ENCODE assay signal across 1 cellular context in the genomic region with DNA sequence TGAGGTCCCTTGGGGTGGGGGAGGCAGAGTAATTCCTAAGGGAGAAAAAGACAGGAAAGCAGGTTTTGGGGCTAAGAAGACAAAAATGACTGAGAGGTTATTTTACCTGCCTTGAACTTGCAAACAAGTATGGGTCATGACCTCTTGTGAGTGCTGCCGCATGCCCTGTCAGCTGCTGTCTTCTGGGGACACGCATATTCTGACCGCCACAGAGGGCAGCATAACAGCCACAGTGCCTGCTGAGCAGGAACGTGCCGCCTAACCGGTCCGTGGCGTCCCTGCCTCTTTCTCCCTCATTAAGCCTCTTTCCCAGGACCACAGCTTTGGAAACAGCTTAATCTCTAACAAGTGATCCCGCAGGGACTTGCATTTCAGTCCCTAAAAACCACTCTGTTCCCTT.
TF ChIP-seq lines count a peak whose summit lies in the region.

No MANE protein-coding gene starts in this region.

TF ChIP-seq in HEK293, 187 proteins besides CTCF, POLR2A, EP300 and RAD21 (continued from another document):
- TF ChIP-seq, protein P1, sequence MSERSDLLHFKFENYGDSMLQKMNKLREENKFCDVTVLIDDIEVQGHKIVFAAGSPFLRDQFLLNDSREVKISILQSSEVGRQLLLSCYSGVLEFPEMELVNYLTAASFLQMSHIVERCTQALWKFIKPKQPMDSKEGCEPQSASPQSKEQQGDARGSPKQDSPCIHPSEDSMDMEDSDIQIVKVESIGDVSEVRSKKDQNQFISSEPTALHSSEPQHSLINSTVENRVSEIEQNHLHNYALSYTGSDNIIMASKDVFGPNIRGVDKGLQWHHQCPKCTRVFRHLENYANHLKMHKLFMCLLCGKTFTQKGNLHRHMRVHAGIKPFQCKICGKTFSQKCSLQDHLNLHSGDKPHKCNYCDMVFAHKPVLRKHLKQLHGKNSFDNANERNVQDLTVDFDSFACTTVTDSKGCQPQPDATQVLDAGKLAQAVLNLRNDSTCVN (tag by site-specific recombination; optimal IDR thresholded peaks at IDR 0.05), result peak; percentile 10
- TF ChIP-seq HOXA7 (CRISPR knock-in tag; IDR thresholded peaks at IDR 0.05; ENCODE audit: borderline replicate concordance) (no peak), TRIM28 (IDR thresholded peaks at IDR 0.05; ENCODE audit: borderline replicate concordance, low read length) (0 out of 2 replicates have a peak, but pooled peaks have one; percentile 15), ZNF701 (tag by site-specific recombination; IDR thresholded peaks at IDR 0.05) (no peak), ZNF335 (tag by site-specific recombination; conservative IDR thresholded peaks at IDR 0.05) (0 out of 2 replicates have a peak, but pooled peaks have one; percentile 4), KLF8 (tag by site-specific recombination; IDR thresholded peaks at IDR 0.05) (no peak), ZBTB48 (tag by site-specific recombination; IDR thresholded peaks at IDR 0.05) (0 out of 2 replicates have a peak, but pooled peaks have one; percentile 5), ZIC2 (tag by site-specific recombination; IDR thresholded peaks at IDR 0.05) (peak; percentile 34; the same call in 1 of the 2 replicates), ZEB2 (tag by site-specific recombination; IDR thresholded peaks at IDR 0.05) (no peak)
- TF ChIP-seq, protein P2, sequence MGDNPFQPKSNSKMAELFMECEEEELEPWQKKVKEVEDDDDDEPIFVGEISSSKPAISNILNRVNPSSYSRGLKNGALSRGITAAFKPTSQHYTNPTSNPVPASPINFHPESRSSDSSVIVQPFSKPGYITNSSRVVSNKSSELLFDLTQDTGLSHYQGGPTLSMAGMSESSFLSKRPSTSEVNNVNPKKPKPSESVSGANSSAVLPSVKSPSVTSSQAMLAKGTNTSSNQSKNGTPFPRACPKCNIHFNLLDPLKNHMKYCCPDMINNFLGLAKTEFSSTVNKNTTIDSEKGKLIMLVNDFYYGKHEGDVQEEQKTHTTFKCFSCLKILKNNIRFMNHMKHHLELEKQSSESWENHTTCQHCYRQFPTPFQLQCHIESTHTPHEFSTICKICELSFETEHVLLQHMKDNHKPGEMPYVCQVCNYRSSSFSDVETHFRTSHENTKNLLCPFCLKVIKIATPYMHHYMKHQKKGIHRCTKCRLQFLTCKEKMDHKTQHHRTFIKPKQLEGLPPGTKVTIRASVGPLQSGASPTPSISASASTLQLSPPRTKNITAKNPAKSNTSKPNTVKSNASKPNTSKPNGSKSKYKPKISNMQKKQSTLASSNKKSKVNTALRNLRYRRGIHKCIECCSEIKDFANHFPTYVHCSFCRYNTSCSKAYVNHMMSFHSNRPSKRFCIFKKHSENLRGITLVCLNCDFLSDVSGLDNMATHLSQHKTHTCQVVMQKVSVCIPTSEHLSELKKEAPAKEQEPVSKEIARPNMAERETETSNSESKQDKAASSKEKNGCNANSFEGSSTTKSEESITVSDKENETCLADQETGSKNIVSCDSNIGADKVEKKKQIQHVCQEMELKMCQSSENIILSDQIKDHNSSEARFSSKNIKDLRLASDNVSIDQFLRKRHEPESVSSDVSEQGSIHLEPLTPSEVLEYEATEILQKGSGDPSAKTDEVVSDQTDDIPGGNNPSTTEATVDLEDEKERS (tag by site-specific recombination; IDR thresholded peaks at IDR 0.05), result no peak
- TF ChIP-seq, protein P3, sequence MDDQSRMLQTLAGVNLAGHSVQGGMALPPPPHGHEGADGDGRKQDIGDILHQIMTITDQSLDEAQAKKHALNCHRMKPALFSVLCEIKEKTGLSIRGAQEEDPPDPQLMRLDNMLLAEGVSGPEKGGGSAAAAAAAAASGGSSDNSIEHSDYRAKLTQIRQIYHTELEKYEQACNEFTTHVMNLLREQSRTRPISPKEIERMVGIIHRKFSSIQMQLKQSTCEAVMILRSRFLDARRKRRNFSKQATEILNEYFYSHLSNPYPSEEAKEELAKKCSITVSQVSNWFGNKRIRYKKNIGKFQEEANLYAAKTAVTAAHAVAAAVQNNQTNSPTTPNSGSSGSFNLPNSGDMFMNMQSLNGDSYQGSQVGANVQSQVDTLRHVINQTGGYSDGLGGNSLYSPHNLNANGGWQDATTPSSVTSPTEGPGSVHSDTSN (CRISPR knock-in tag; IDR thresholded peaks at IDR 0.05), result no peak
- TF ChIP-seq, protein P4, sequence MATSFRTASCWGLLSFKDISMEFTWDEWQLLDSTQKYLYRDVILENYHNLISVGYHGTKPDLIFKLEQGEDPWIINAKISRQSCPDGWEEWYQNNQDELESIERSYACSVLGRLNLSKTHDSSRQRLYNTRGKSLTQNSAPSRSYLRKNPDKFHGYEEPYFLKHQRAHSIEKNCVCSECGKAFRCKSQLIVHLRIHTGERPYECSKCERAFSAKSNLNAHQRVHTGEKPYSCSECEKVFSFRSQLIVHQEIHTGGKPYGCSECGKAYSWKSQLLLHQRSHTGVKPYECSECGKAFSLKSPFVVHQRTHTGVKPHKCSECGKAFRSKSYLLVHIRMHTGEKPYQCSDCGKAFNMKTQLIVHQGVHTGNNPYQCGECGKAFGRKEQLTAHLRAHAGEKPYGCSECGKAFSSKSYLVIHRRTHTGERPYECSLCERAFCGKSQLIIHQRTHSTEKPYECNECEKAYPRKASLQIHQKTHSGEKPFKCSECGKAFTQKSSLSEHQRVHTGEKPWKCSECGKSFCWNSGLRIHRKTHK (tag by site-specific recombination; IDR thresholded peaks at IDR 0.05), result no peak
- TF ChIP-seq, protein P5, sequence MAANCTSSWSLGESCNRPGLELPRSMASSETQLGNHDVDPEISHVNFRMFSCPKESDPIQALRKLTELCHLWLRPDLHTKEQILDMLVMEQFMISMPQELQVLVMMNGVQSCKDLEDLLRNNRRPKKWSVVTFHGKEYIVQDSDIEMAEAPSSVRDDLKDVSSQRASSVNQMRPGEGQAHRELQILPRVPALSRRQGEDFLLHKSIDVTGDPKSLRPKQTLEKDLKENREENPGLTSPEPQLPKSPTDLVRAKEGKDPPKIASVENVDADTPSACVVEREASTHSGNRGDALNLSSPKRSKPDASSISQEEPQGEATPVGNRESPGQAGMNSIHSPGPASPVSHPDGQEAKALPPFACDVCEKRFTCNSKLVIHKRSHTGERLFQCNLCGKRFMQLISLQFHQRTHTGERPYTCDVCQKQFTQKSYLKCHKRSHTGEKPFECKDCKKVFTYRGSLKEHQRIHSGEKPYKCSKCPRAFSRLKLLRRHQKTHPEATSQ (tag by site-specific recombination; IDR thresholded peaks at IDR 0.05), result no peak
